In the genomic region with DNA sequence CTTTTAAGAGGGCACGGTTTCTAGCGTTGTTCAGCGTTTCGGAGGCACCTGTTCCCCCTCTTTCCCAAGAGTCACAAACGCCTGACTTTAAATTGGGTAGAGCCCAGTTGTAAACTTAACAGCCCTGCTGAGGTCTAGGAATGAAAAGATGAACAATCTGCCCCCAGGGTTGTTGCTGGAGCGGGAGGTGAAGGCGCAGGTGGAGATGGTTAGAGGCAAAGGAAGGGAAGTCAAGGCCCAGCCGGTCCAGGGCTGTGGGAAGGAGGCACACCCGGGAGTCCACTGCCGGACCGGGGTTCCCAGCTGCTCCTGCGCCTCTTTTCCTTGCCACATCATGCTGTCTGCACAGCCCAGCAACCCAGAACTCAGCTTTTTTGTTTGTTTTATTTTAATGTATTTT, we compare ENCODE assay signal across 2 cellular contexts.
TF ChIP-seq lines count a peak whose summit lies in the region.

No MANE protein-coding gene starts in this region.

TF ChIP-seq in GM12878, 131 proteins besides CTCF, POLR2A, EP300 and RAD21:
- TF ChIP-seq WRNIP1 (IDR thresholded peaks at IDR 0.05; ENCODE audit: borderline replicate concordance, low read depth, low read length) (no peak), ATF7 (IDR thresholded peaks at IDR 0.05; ENCODE audit: low read depth) (no peak), NR2C1 (IDR thresholded peaks at IDR 0.05) (no peak)

TF ChIP-seq in liver, 16 proteins besides CTCF, POLR2A, EP300 and RAD21:
- TF ChIP-seq, protein P1, sequence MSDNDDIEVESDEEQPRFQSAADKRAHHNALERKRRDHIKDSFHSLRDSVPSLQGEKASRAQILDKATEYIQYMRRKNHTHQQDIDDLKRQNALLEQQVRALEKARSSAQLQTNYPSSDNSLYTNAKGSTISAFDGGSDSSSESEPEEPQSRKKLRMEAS (IDR thresholded peaks at IDR 0.05) = no peak
- no peak for TF ChIP-seq FOXA1 (IDR thresholded peaks at IDR 0.05)
- TF ChIP-seq, protein P2, sequence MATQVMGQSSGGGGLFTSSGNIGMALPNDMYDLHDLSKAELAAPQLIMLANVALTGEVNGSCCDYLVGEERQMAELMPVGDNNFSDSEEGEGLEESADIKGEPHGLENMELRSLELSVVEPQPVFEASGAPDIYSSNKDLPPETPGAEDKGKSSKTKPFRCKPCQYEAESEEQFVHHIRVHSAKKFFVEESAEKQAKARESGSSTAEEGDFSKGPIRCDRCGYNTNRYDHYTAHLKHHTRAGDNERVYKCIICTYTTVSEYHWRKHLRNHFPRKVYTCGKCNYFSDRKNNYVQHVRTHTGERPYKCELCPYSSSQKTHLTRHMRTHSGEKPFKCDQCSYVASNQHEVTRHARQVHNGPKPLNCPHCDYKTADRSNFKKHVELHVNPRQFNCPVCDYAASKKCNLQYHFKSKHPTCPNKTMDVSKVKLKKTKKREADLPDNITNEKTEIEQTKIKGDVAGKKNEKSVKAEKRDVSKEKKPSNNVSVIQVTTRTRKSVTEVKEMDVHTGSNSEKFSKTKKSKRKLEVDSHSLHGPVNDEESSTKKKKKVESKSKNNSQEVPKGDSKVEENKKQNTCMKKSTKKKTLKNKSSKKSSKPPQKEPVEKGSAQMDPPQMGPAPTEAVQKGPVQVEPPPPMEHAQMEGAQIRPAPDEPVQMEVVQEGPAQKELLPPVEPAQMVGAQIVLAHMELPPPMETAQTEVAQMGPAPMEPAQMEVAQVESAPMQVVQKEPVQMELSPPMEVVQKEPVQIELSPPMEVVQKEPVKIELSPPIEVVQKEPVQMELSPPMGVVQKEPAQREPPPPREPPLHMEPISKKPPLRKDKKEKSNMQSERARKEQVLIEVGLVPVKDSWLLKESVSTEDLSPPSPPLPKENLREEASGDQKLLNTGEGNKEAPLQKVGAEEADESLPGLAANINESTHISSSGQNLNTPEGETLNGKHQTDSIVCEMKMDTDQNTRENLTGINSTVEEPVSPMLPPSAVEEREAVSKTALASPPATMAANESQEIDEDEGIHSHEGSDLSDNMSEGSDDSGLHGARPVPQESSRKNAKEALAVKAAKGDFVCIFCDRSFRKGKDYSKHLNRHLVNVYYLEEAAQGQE (IDR thresholded peaks at IDR 0.05) = no peak
- TF ChIP-seq YY1 (IDR thresholded peaks at IDR 0.05) = no peak
- no peak for TF ChIP-seq TAF1 (conservative IDR thresholded peaks at IDR 0.05)
- TF ChIP-seq, protein P3, sequence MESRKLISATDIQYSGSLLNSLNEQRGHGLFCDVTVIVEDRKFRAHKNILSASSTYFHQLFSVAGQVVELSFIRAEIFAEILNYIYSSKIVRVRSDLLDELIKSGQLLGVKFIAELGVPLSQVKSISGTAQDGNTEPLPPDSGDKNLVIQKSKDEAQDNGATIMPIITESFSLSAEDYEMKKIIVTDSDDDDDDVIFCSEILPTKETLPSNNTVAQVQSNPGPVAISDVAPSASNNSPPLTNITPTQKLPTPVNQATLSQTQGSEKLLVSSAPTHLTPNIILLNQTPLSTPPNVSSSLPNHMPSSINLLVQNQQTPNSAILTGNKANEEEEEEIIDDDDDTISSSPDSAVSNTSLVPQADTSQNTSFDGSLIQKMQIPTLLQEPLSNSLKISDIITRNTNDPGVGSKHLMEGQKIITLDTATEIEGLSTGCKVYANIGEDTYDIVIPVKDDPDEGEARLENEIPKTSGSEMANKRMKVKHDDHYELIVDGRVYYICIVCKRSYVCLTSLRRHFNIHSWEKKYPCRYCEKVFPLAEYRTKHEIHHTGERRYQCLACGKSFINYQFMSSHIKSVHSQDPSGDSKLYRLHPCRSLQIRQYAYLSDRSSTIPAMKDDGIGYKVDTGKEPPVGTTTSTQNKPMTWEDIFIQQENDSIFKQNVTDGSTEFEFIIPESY (IDR thresholded peaks at IDR 0.05) = no peak
- no peak for TF ChIP-seq FOXA2 (IDR thresholded peaks at IDR 0.05)
